9 cellular contexts compared by ENCODE assay signal in the genomic region with DNA sequence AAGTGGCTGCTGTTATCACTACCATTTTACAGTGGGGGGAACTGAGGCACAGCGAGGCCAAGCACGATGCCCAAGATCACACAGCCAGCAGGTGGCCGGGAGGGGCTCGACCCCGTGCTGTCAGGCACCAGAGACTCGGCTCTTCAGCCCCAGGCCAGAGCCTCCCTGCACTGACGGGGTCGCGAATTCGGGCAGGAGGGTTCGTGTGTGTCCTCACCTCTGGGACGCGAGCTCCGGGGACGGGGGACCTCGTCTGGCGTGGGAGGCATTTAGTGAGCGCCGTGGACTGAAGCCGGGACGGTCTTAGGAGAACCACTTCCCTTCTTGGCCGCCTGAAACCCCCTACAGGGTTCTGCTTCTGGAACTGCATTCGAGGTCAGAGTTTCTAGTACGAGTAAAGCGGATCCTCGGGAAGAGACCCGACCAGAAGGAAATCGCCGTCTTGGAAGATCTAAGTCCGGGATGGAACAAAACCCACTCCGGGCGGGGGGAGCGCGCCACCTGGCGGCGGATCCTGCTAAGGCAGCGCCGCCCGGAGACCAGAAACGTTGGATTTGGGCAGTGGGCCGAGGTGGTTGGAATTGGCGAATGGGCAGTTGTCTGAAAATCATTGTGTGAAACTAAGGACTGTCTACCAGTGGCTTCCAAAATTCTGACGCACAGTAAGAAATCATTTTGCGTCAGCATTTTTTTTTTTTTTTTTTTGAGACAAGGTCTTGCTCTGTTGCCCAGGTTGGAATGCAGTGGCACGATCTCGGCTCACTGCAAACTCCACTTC. TPM values are rescaled to one million over a fixed set of nuclear protein-coding genes. Genes with fewer than 3 reads are reported as not detected.
DNase-seq lines count a peak whose midpoint lies in the region; ATAC-seq and TF ChIP-seq lines count a peak whose summit lies in the region.
"Had no signal": no experiment of that assay in that cellular context is flagged by ENCODE, and none has a peak within 500 bp of the region (broad histone marks: within the 10 kb centered on the region; RNA-seq: fewer than 3 reads in every experiment).

No MANE protein-coding gene starts in this region.

- peak; percentile 60 for DNase-seq in HPDE6-E6E7 (ENCODE audit: extremely low spot score)
- peak; percentile 66 for DNase-seq in activated T-cell treated with anti-CD3 and anti-CD28 coated beads, Interleukin-2, amount 50 U/mL, for 4 hours
- no peak for DNase-seq in esophagus muscularis mucosa (ENCODE audit: extremely low spot score)
- peak; percentile 36 for DNase-seq in stimulated activated CD8-positive, alpha-beta memory T cell treated with anti-CD3 and anti-CD28 coated beads, Interleukin-7, amount 100 ng/mL, for 24 hours (ENCODE audit: low read depth)

- H3K9me3 ChIP-seq in OCI-LY3 (ENCODE audit: insufficient read depth, low read length) (no peaks in the 10 kb centered on the region; the same call in 1 of the 2 replicates), esophagus muscularis mucosa (peaks cover 0 to 9% (median 4%) of the 10 kb centered on the region in 4 donors), mucosa of rectum (ENCODE audit: control insufficient read depth in 2 of 2, low read length in 2 of 2) (no peaks in the 10 kb centered on the region)

- intact Hi-C loops in esophagus muscularis mucosa (cut with DNase I): loop anchor here (1.0 kb wide), 1 partner anchor 24 kb away; no protein-coding TSS in a partner anchor

- TF ChIP-seq CTCF in C4-2B (conservative IDR thresholded peaks at IDR 0.05) (peak; percentile 92), OCI-LY3 (IDR thresholded peaks at IDR 0.05; ENCODE audit: low read depth, low read length) (peak; percentile 98), esophagus muscularis mucosa (IDR thresholded peaks at IDR 0.05) (peak; percentile 96 to 99 (median 96))

- H3K4me3 Mint-ChIP-seq in activated T-cell treated with anti-CD3 and anti-CD28 coated beads, Interleukin-2, amount 50 U/mL, for 4 hours: peak overlapping the region; percentile 74

- H3K27ac ChIP-seq in C4-2B: no peak overlapping the region
- no peak overlapping the region for H3K27ac ChIP-seq in OCI-LY3 (ENCODE audit: low read length)
- H3K27ac ChIP-seq in esophagus muscularis mucosa (replicated peaks in 1 of 4): peak overlapping the region in 1 of 4 donors; percentile 46
- H3K27ac ChIP-seq in mucosa of rectum (ENCODE audit: low read depth in 2 of 2, low read length in 2 of 2): no peak overlapping the region

- no peaks in the 10 kb centered on the region for H3K36me3 Mint-ChIP-seq in activated T-cell treated with anti-CD3 and anti-CD28 coated beads, Interleukin-2, amount 50 U/mL, for 4 hours (ENCODE audit: insufficient read depth)

- H3K4me1 ChIP-seq in OCI-LY3 (ENCODE audit: low read length): peaks cover 3% of the 10 kb centered on the region; the same call in 1 of the 2 replicates
- peaks cover 8 to 18% (median 17%) of the 10 kb centered on the region in 4 donors for H3K4me1 ChIP-seq in esophagus muscularis mucosa
- peaks cover 5% of the 10 kb centered on the region in 2 donors for H3K4me1 ChIP-seq in mucosa of rectum (ENCODE audit: control insufficient read depth in 2 of 2, insufficient read depth in 2 of 2, low read length in 2 of 2)

- TF ChIP-seq POLR2A in esophagus muscularis mucosa (IDR thresholded peaks at IDR 0.05; ENCODE audit: low read depth): no peak

- peak overlapping the region; percentile 95 for H3K4me2 ChIP-seq in OCI-LY3 (ENCODE audit: low read length)

- H3K4me3 ChIP-seq in OCI-LY3 (ENCODE audit: low read length) (peak overlapping the region; percentile 77), esophagus muscularis mucosa (peak overlapping the region; percentile 41 to 58 (median 46)), mucosa of rectum (ENCODE audit: low read length in 2 of 2) (peak overlapping the region; percentile 62 to 72)

- peak overlapping the region; percentile 82 for H2AFZ ChIP-seq in OCI-LY3 (ENCODE audit: low read depth, low read length)

- no peaks in the 10 kb centered on the region for H3K79me2 ChIP-seq in OCI-LY3 (ENCODE audit: low read length)

- H3K36me3 ChIP-seq in OCI-LY3 (replicated peaks; ENCODE audit: low read depth, low read length) (no peaks in the 10 kb centered on the region), esophagus muscularis mucosa (peaks cover 0 to 3% (median 0%) of the 10 kb centered on the region in 4 donors), mucosa of rectum (ENCODE audit: control insufficient read depth in 2 of 2, insufficient read depth in 2 of 2, low read length in 2 of 2) (peaks cover 0 to under 1% of the 10 kb centered on the region in 2 donors)

- WGBS in esophagus muscularis mucosa: 12% methylated on average over 13 of the region's 46 CpGs

- peak; percentile 69 to 70 for ATAC-seq in activated T-cell treated with anti-CD3 and anti-CD28 coated beads, Interleukin-2, amount 50 U/mL, for 4 hours
- ATAC-seq in HG03159 (IDR thresholded peaks at IDR 0.05; ENCODE audit: unreplicated experiment): no peak

- H3K9ac ChIP-seq in OCI-LY3 (ENCODE audit: low read length) (peak overlapping the region; percentile 38), mucosa of rectum (ENCODE audit: low read depth in 1 of 2, low read length in 2 of 2) (peak overlapping the region; percentile 38 to 58)

- H3K4me1 Mint-ChIP-seq in activated T-cell treated with anti-CD3 and anti-CD28 coated beads, Interleukin-2, amount 50 U/mL, for 4 hours (ENCODE audit: low read depth): peaks cover 7% of the 10 kb centered on the region

- peaks cover 9% of the 10 kb centered on the region for H3K9me3 Mint-ChIP-seq in activated T-cell treated with anti-CD3 and anti-CD28 coated beads, Interleukin-2, amount 50 U/mL, for 4 hours

- TF ChIP-seq EP300 in esophagus muscularis mucosa (IDR thresholded peaks at IDR 0.05): no peak

- H3K27me3 ChIP-seq in OCI-LY3 (ENCODE audit: low read depth, low read length) (peaks cover 18% of the 10 kb centered on the region), esophagus muscularis mucosa (peaks cover 0 to 38% (median 0%) of the 10 kb centered on the region in 4 donors), mucosa of rectum (ENCODE audit: control insufficient read depth in 2 of 2, insufficient read depth in 2 of 2, low read length in 2 of 2) (peaks cover 0 to 5% of the 10 kb centered on the region in 2 donors)

- peaks cover 5% of the 10 kb centered on the region for H3K27me3 Mint-ChIP-seq in activated T-cell treated with anti-CD3 and anti-CD28 coated beads, Interleukin-2, amount 50 U/mL, for 4 hours (ENCODE audit: low read depth)

- H4K20me1 ChIP-seq in OCI-LY3 (ENCODE audit: insufficient read depth, low read length): no peaks in the 10 kb centered on the region

RNA-seq across cellular contexts. Expression of a gene that starts 21.2 kb away (rescaled TPM):
- under 1 TPM in 2 of 3 donors, not detected in 1; 0.10 to 0.18 TPM for total RNA-seq in activated T-cell treated with anti-CD3 and anti-CD28 coated beads, Interleukin-2, amount 50 U/mL, for 4 hours
- under 1 TPM in 2 of 4 donors, not detected in 2; 0.26 to 0.46 TPM for total RNA-seq in esophagus muscularis mucosa
- total RNA-seq: T-helper 1 cell treated with Interleukin-12 subunit alpha and Interleukin-12 subunit beta and Interleukin-4 antibody, amounts not matched to agents 30 ng/mL and 1 ng/mL, for 36 hours had no signal

RNA-seq across cellular contexts. Expression of a gene that starts 34.2 kb away (rescaled TPM):
- 100 to 1,000 TPM; 187 to 207 (median 196) TPM for total RNA-seq in activated T-cell treated with anti-CD3 and anti-CD28 coated beads, Interleukin-2, amount 50 U/mL, for 4 hours
- total RNA-seq in esophagus muscularis mucosa: 100 to 1,000 TPM in 1 of 4 donors, 10 to 100 TPM in 3; 54.8 to 115 (median 59.6) TPM

RNA-seq across cellular contexts. Expression of a gene that starts 35.4 kb away (rescaled TPM):
- 10 to 100 TPM; 47.6 to 55.1 (median 51.3) TPM for total RNA-seq in activated T-cell treated with anti-CD3 and anti-CD28 coated beads, Interleukin-2, amount 50 U/mL, for 4 hours
- 10 to 100 TPM; 17.7 to 22.3 (median 20.9) TPM for total RNA-seq in esophagus muscularis mucosa
